ENCODE assay signal across 18 cellular contexts in the genomic region with DNA sequence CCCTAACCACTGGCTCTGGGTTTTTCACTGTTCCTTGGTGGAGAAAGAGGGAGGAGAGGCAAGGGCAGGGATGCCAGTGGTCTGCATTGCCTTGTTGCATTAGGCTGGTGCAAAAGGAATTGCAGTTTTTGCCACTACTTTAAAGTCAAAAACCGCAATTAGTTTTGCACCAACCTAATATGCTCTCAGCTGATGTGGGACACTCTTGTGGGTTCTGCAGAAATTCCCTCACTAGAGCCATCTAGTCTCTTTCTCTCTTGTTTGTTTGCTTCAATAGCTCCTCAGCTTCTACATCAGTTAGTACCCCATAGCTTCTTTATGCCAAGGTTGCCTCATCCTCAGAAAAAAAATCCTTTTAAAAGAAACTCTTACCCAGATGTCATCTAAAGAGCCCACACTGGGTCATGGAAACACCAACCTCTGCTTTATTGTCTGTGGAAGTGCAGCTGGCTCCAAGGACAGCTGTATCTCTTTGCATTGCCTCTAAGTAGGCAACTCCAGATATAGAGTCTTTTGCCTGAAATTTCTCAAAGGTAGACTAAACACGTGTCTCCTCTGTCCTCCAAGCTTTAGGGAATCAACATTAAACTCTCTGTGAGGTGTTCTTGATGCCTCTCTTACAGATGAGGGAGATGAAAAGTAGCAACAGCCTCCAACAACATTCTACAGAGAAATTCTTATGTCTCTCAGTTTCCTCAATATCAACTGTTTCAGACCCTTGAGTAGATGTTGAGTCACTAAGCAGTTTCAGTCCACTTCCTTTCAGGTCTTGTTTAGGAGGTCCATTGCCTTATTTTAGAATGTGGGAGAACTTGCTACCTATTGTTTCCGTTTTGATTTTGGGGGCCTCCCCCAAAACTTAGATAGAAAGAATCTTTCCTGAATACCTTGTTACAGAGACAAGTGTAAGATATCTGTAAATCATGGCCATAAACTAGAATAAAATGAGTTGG.
DNase-seq lines count a peak whose midpoint lies in the region; ATAC-seq, FAIRE-seq and TF ChIP-seq lines count a peak whose summit lies in the region.
"Had no signal": no experiment of that assay in that cellular context is flagged by ENCODE, and none has a peak within 500 bp of the region (broad histone marks: within the 10 kb centered on the region; RNA-seq: fewer than 3 reads in every experiment).

No MANE protein-coding gene starts in this region.

- peaks cover 8% of the 10 kb centered on the region for H3K4me1 Mint-ChIP-seq in Caco-2 (ENCODE audit: low read depth, unreplicated experiment)
- H3K4me1 Mint-ChIP-seq: activated naive CD8-positive, alpha-beta T cell treated with anti-CD3 and anti-CD28 coated beads, Interleukin-2, amount 10 ng/mL, durations not matched to agents 7 days and 5 days had no signal

- TF ChIP-seq CTCF in HepG2 (CRISPR knock-in tag; IDR thresholded peaks at IDR 0.05) (no peak), right lobe of liver (IDR thresholded peaks at IDR 0.05) (no peak), Caco-2 (IDR thresholded peaks at IDR 0.05; ENCODE audit: insufficient read depth in 1 of 2, low read depth in 1 of 2, low read length in 1 of 2, severe bottlenecking in 1 of 2, unreplicated experiment in 1 of 2) (no peak), suprapubic skin (IDR thresholded peaks at IDR 0.05) (no peak)

- H3K4me2 ChIP-seq in HepG2 (ENCODE audit: low read depth, low read length), result no peak overlapping the region

- H3K4me3 ChIP-seq in HepG2 (replicated peaks in 1 of 3; ENCODE audit: insufficient read depth in 1 of 3, low read depth in 2 of 3, low read length in 3 of 3) (no peak overlapping the region), right lobe of liver (no peak overlapping the region), Caco-2 (ENCODE audit: low read depth, low read length) (no peak overlapping the region), suprapubic skin (no peak overlapping the region), MG63 (no peak overlapping the region)
- H3K4me3 ChIP-seq: mucosa of descending colon, tibial nerve had no signal

- H3K36me3 Mint-ChIP-seq in Caco-2 (ENCODE audit: insufficient read depth, unreplicated experiment), result no peaks in the 10 kb centered on the region
- H3K36me3 Mint-ChIP-seq: activated naive CD8-positive, alpha-beta T cell treated with anti-CD3 and anti-CD28 coated beads, Interleukin-2, amount 10 ng/mL, durations not matched to agents 7 days and 5 days; WTC11 had no signal

- no peak overlapping the region for H3K4me3 Mint-ChIP-seq in Caco-2 (ENCODE audit: unreplicated experiment)
- H3K4me3 Mint-ChIP-seq: activated naive CD8-positive, alpha-beta T cell treated with anti-CD3 and anti-CD28 coated beads, Interleukin-2, amount 10 ng/mL, durations not matched to agents 7 days and 5 days; H9; WTC11 had no signal

- CTCF ChIA-PET in HepG2 (lab: Yijun Ruan, JAX; ENCODE audit: low intra/inter-chr PET ratio, low total read pairs) (no interaction called here), Caco-2 (lab: Charles Lee) (no interaction called here)

- H2AFZ ChIP-seq in HepG2 (ENCODE audit: low read length), result no peak overlapping the region

- POLR2A ChIA-PET in HepG2 (lab: Yijun Ruan, JAX) (no interaction called here), Caco-2 (lab: Charles Lee) (no interaction called here)

- no peak for TF ChIP-seq EP300 in HepG2 (IDR thresholded peaks at IDR 0.05; ENCODE audit: low read depth in 2 of 2, low read length in 2 of 2)
- TF ChIP-seq EP300 in HepG2 (CRISPR knock-in tag; IDR thresholded peaks at IDR 0.05; ENCODE audit: borderline replicate concordance), result no peak
- no peak for TF ChIP-seq EP300 in suprapubic skin (IDR thresholded peaks at IDR 0.05)

- no peaks in the 10 kb centered on the region for H3K9me3 Mint-ChIP-seq in Caco-2 (ENCODE audit: unreplicated experiment)
- H3K9me3 Mint-ChIP-seq: activated naive CD8-positive, alpha-beta T cell treated with anti-CD3 and anti-CD28 coated beads, Interleukin-2, amount 10 ng/mL, durations not matched to agents 7 days and 5 days; H9 had no signal

- DNase-seq in HepG2 (ENCODE audit: low spot score) (no peak), right lobe of liver (no peak), Caco-2 (no peak), AML-193 (lab: John Stamatoyannopoulos, UW) (no peak), suprapubic skin (ENCODE audit: low spot score in 2 of 2) (no peak), MG63 (no peak)
- DNase-seq: activated CD8-positive, alpha-beta memory T cell treated with anti-CD3 and anti-CD28 coated beads, Interleukin-2, amount 50 U/mL, for 48 hours; activated naive CD8-positive, alpha-beta T cell treated with anti-CD3 and anti-CD28 coated beads, Interleukin-2, amount 10 ng/mL, durations not matched to agents 7 days and 5 days; cerebellar nuclear complex; COR-L47; H9; mucosa of descending colon; OCI-M1 had no signal

- H3K27ac ChIP-seq in HepG2 (ENCODE audit: extremely low read length, insufficient read depth, low read length) (no peak overlapping the region), right lobe of liver (no peak overlapping the region), suprapubic skin (no peak overlapping the region)
- H3K27ac ChIP-seq: epithelial cell of prostate, tibial nerve had no signal

- 0% methylated on average over 3 of the region's 3 CpGs for WGBS in HepG2 (ENCODE audit: low lambda C conversion rate)
- WGBS in right lobe of liver (ENCODE audit: insufficient coverage, low coverage, low lambda C conversion rate, missing lambda C conversion rate), result 54% methylated on average over 3 of the region's 3 CpGs
- WGBS in suprapubic skin, result 86% methylated on average over 3 of the region's 3 CpGs

- no peak for FAIRE-seq in HepG2 (lab: Jason Lieb, UNC)

- H3K9ac ChIP-seq in HepG2 (ENCODE audit: insufficient read depth, low read depth, low read length), result no peak overlapping the region

- ATAC-seq in HepG2 (no peak), right lobe of liver (no peak), GM21529 (IDR thresholded peaks at IDR 0.05; ENCODE audit: unreplicated experiment) (peak; percentile 90), HG03196 (IDR thresholded peaks at IDR 0.05; ENCODE audit: unreplicated experiment) (peak; percentile 77)
- ATAC-seq: mucosa of descending colon, WTC11 had no signal

- TF ChIP-seq POLR2A in HepG2 (IDR thresholded peaks at IDR 0.05; ENCODE audit: insufficient read depth in 1 of 2, low read depth in 2 of 2, low read length in 2 of 2), result no peak
- TF ChIP-seq POLR2A in right lobe of liver (IDR thresholded peaks at IDR 0.05), result no peak
- TF ChIP-seq POLR2A in suprapubic skin (IDR thresholded peaks at IDR 0.05), result no peak

- H3K27me3 Mint-ChIP-seq in Caco-2 (ENCODE audit: insufficient read depth, unreplicated experiment), result peaks cover 2% of the 10 kb centered on the region
- H3K27me3 Mint-ChIP-seq: activated naive CD8-positive, alpha-beta T cell treated with anti-CD3 and anti-CD28 coated beads, Interleukin-2, amount 10 ng/mL, durations not matched to agents 7 days and 5 days had no signal

- no peaks in the 10 kb centered on the region; a peak in 1 of 5 replicates for H3K27me3 ChIP-seq in HepG2 (ENCODE audit: control insufficient read depth in 1 of 2, insufficient read depth in 2 of 2, low read length in 2 of 2)
- no peaks in the 10 kb centered on the region for H3K27me3 ChIP-seq in right lobe of liver
- no peaks in the 10 kb centered on the region for H3K27me3 ChIP-seq in Caco-2 (replicated peaks; ENCODE audit: control insufficient read depth, insufficient read depth, low read length)
- H3K27me3 ChIP-seq in suprapubic skin, result no peaks in the 10 kb centered on the region
- H3K27me3 ChIP-seq in MG63, result no peaks in the 10 kb centered on the region
- H3K27me3 ChIP-seq: tibial nerve had no signal

- H3K79me2 ChIP-seq in HepG2 (ENCODE audit: insufficient read depth, low read length), result no peaks in the 10 kb centered on the region

- H3K4me1 ChIP-seq in HepG2 (ENCODE audit: insufficient read depth, low read length), result peaks cover 13% of the 10 kb centered on the region
- no peaks in the 10 kb centered on the region for H3K4me1 ChIP-seq in right lobe of liver
- no peaks in the 10 kb centered on the region for H3K4me1 ChIP-seq in Caco-2
- H3K4me1 ChIP-seq in suprapubic skin, result no peaks in the 10 kb centered on the region
- H3K4me1 ChIP-seq: tibial nerve had no signal

- H3K9me3 ChIP-seq in HepG2 (ENCODE audit: low read length) (no peaks in the 10 kb centered on the region), right lobe of liver (no peaks in the 10 kb centered on the region), Caco-2 (no peaks in the 10 kb centered on the region), suprapubic skin (no peaks in the 10 kb centered on the region), MG63 (no peaks in the 10 kb centered on the region)
- H3K9me3 ChIP-seq: mucosa of descending colon, tibial nerve had no signal

- no peaks in the 10 kb centered on the region for H4K20me1 ChIP-seq in HepG2 (ENCODE audit: insufficient read depth, low read length)

- no peak for TF ChIP-seq RAD21 in HepG2 (CRISPR knock-in tag; IDR thresholded peaks at IDR 0.05)

- intact Hi-C loops in HepG2 (cut with micrococcal nuclease; ENCODE audit: unreplicated experiment), result no loop called here
- intact Hi-C loops in right lobe of liver (cut with DNase I), result no loop called here
- intact Hi-C loops in Caco-2 (cut with micrococcal nuclease; ENCODE audit: unreplicated experiment), result no loop called here

- no peak overlapping the region for H3K27ac Mint-ChIP-seq in Caco-2 (ENCODE audit: unreplicated experiment)
- H3K27ac Mint-ChIP-seq: activated naive CD8-positive, alpha-beta T cell treated with anti-CD3 and anti-CD28 coated beads, Interleukin-2, amount 10 ng/mL, durations not matched to agents 7 days and 5 days; WTC11 had no signal

- BruUV-seq in HepG2 (replicated peaks; lab: Mats Ljungman, UMichigan) (no TSS peak), Caco-2 (replicated peaks; lab: Mats Ljungman, UMichigan) (no TSS peak)

- H3K36me3 ChIP-seq in HepG2 (replicated peaks in 1 of 2; ENCODE audit: control insufficient read depth in 1 of 2, insufficient read depth in 2 of 2, low read length in 2 of 2) (no peaks in the 10 kb centered on the region), right lobe of liver (no peaks in the 10 kb centered on the region), Caco-2 (ENCODE audit: control insufficient read depth, insufficient read depth, low read length) (no peaks in the 10 kb centered on the region), suprapubic skin (no peaks in the 10 kb centered on the region), MG63 (no peaks in the 10 kb centered on the region)
- H3K36me3 ChIP-seq: tibial nerve had no signal

- in situ Hi-C loops in HepG2 (cut with HindIII; ENCODE audit: extremely low pct_ligation_motif_present, low pct_unique_long_range_greater_than_20kb), result no loop called here

TF ChIP-seq in HepG2, 621 proteins besides CTCF, POLR2A, EP300 and RAD21 (continues in another document):
- TF ChIP-seq MTF2 (CRISPR knock-in tag; IDR thresholded peaks at IDR 0.05; ENCODE audit: borderline replicate concordance), result no peak

Comparison
In these comparisons a context has a peak if more than half of its experiments do, and no peak if none do; other contexts are left out.
1. ATAC-seq: peak in GM21529 (single experiment) and HG03196 (single experiment); none in HepG2 (single experiment) and right lobe of liver (0 of 4).